In the genomic region with DNA sequence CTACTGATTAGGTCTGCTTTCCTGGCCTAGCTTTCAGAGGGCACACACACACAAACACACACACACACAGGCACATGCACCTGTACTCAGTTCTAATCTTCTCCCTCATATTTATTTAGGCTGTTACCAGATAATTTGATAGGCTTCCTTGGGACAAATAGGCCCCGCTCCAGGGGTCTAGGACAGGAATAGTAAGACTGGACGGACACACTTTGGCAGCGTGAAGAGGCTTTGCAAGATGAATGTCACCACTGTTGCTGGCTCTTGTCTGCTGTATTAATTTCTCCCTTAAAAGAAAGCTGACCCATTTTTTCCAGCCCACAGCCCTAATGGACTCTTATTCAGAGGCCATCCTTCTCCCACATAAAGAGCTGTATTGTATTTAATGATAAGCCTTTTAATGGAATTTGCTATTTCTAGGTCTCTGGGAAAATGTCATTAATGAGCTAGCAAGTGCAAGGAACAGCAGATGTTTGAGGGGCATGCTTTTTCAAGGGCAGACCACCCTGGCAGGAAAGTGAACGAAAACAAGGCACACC, we compare ENCODE assay signal across 26 cellular contexts. TPM values are rescaled to one million over a fixed set of nuclear protein-coding genes. Genes with fewer than 3 reads are reported as not detected.
"Had no signal": no experiment of that assay in that cellular context is flagged by ENCODE, and none has a peak within 500 bp of the region (broad histone marks: within the 10 kb centered on the region; RNA-seq: fewer than 3 reads in every experiment).

No MANE protein-coding gene starts in this region.

- H3K27ac ChIP-seq: heart right ventricle, left lung, lower lobe of right lung, right lobe of liver, skin epidermis, thoracic aorta, WERI-Rb-1 had no signal

- H3K27me3 Mint-ChIP-seq: activated CD4-positive, alpha-beta memory T cell treated with anti-CD3 and anti-CD28 coated beads, Interleukin-2, amount 10 ng/mL, durations not matched to agents 7 days and 5 days; activated CD4-positive, alpha-beta T cell treated with anti-CD3 and anti-CD28 coated beads, Interleukin-2, amount 10 ng/mL, durations not matched to agents 24 days and 14 days; activated naive CD8-positive, alpha-beta T cell treated with anti-CD3 and anti-CD28 coated beads, Interleukin-2, amount 50 U/mL, for 24 hours had no signal

- ATAC-seq: activated naive CD8-positive, alpha-beta T cell treated with anti-CD3 and anti-CD28 coated beads, Interleukin-2, amount 50 U/mL, for 24 hours; activated T-cell treated with anti-CD3 and anti-CD28 coated beads, Interleukin-2, amount 50 U/mL, for 4 hours; effector memory CD8-positive, alpha-beta T cell; natural killer cell; right lobe of liver; stimulated activated naive CD8-positive, alpha-beta T cell treated with anti-CD3 and anti-CD28 coated beads, Interleukin-15, Interleukin-2, amounts not matched to agents 100 U/mL and 50 U/mL, for 24 hours had no signal

- H3K4me1 ChIP-seq: heart right ventricle, left lung, lower lobe of right lung, right lobe of liver had no signal

- H3K4me3 ChIP-seq: heart right ventricle, left lung, lower lobe of right lung, right lobe of liver, skin epidermis, thoracic aorta had no signal

- H3K9me3 ChIP-seq: lower lobe of right lung, right lobe of liver, thoracic aorta had no signal

- H3K27ac Mint-ChIP-seq: activated CD4-positive, alpha-beta memory T cell treated with anti-CD3 and anti-CD28 coated beads, Interleukin-2, amount 10 ng/mL, durations not matched to agents 7 days and 5 days; activated CD4-positive, alpha-beta T cell treated with anti-CD3 and anti-CD28 coated beads, Interleukin-2, amount 10 ng/mL, durations not matched to agents 24 days and 14 days; activated naive CD8-positive, alpha-beta T cell treated with anti-CD3 and anti-CD28 coated beads, Interleukin-2, amount 50 U/mL, for 24 hours; activated T-helper 2 cell treated with anti-CD3 and anti-CD28 coated beads, Interferon-gamma antibody, Interleukin-2, Interleukin-4, amounts not matched to agents 10 μg/mL and 5 μg/mL and 100 μg/mL, durations not matched to agents 14 hours and 24 hours and 36 hours; effector memory CD8-positive, alpha-beta T cell; natural killer cell had no signal

- H3K9me3 Mint-ChIP-seq: activated CD4-positive, alpha-beta T cell treated with anti-CD3 and anti-CD28 coated beads, Interleukin-2, amount 10 ng/mL, durations not matched to agents 24 days and 14 days; activated naive CD4-positive, alpha-beta T cell treated with anti-CD3 and anti-CD28 coated beads, Interleukin-2, amount 50 U/mL, for 24 hours; activated T-cell treated with anti-CD3 and anti-CD28 coated beads, Interleukin-2, amount 50 U/mL, for 4 hours; activated T-helper 2 cell treated with anti-CD3 and anti-CD28 coated beads, Interferon-gamma antibody, Interleukin-2, Interleukin-4, amounts not matched to agents 10 μg/mL and 5 μg/mL and 100 μg/mL, durations not matched to agents 14 hours and 24 hours and 36 hours; effector memory CD8-positive, alpha-beta T cell; natural killer cell had no signal

- H3K4me1 Mint-ChIP-seq: activated CD4-positive, alpha-beta T cell treated with anti-CD3 and anti-CD28 coated beads, Interleukin-2, amount 10 ng/mL, durations not matched to agents 24 days and 14 days had no signal

- H3K27me3 ChIP-seq: left lung, right lobe of liver had no signal

- H3K4me3 Mint-ChIP-seq: activated CD4-positive, alpha-beta memory T cell treated with anti-CD3 and anti-CD28 coated beads, Interleukin-2, amount 10 ng/mL, durations not matched to agents 7 days and 5 days; activated CD4-positive, alpha-beta T cell treated with anti-CD3 and anti-CD28 coated beads, Interleukin-2, amount 10 ng/mL, durations not matched to agents 24 days and 14 days; activated naive CD4-positive, alpha-beta T cell treated with anti-CD3 and anti-CD28 coated beads, Interleukin-2, amount 50 U/mL, for 24 hours; activated naive CD8-positive, alpha-beta T cell treated with anti-CD3 and anti-CD28 coated beads, Interleukin-2, amount 50 U/mL, for 24 hours; activated T-cell treated with anti-CD3 and anti-CD28 coated beads, Interleukin-2, amount 50 U/mL, for 4 hours; effector memory CD8-positive, alpha-beta T cell; natural killer cell had no signal

- DNase-seq: activated CD4-positive, alpha-beta memory T cell treated with anti-CD3 and anti-CD28 coated beads, Interleukin-2, amount 10 ng/mL, durations not matched to agents 7 days and 5 days; activated CD4-positive, alpha-beta T cell treated with anti-CD3 and anti-CD28 coated beads, Interleukin-2, amount 10 ng/mL, durations not matched to agents 24 days and 14 days; activated CD4-positive, CD25-positive, alpha-beta regulatory T cell treated with anti-CD3 and anti-CD28 coated beads, Interleukin-2, amount 50 U/mL, for 72 hours; activated naive CD8-positive, alpha-beta T cell treated with anti-CD3 and anti-CD28 coated beads, Interleukin-2, amount 50 U/mL, for 24 hours; activated T-cell treated with anti-CD3 and anti-CD28 coated beads, Interleukin-2, amount 50 U/mL, for 4 hours; caudate nucleus; cortex of kidney; effector memory CD8-positive, alpha-beta T cell; heart right ventricle; left lung; lower lobe of right lung; natural killer cell; posterior cingulate gyrus; right lobe of liver; stimulated activated CD4-positive, alpha-beta T cell treated with anti-CD3 and anti-CD28 coated beads, Interleukin-12 subunit alpha, Interleukin-12 subunit beta, amount 100 ng/mL, for 4 hours; stimulated activated CD4-positive, alpha-beta T cell treated with anti-CD3 and anti-CD28 coated beads, Interleukin-4, amount 100 ng/mL, for 1 hour; stimulated activated naive CD8-positive, alpha-beta T cell treated with anti-CD3 and anti-CD28 coated beads, Interleukin-15, Interleukin-2, amounts not matched to agents 100 U/mL and 50 U/mL, for 24 hours; T-helper 9 cell; WERI-Rb-1 had no signal

- H3K36me3 Mint-ChIP-seq: activated naive CD4-positive, alpha-beta T cell treated with anti-CD3 and anti-CD28 coated beads, Interleukin-2, amount 50 U/mL, for 24 hours; natural killer cell had no signal

- H3K36me3 ChIP-seq: heart right ventricle, left lung, lower lobe of right lung, right lobe of liver, thoracic aorta, WERI-Rb-1 had no signal

RNA-seq across cellular contexts. Expression of a gene that starts 18.0 kb away (rescaled TPM):
- total RNA-seq: activated CD4-positive, alpha-beta memory T cell treated with anti-CD3 and anti-CD28 coated beads, Interleukin-2, amount 10 ng/mL, durations not matched to agents 7 days and 5 days; activated CD4-positive, alpha-beta T cell treated with anti-CD3 and anti-CD28 coated beads, Interleukin-2, amount 10 ng/mL, durations not matched to agents 24 days and 14 days; activated T-helper 2 cell treated with anti-CD3 and anti-CD28 coated beads, Interferon-gamma antibody, Interleukin-2, Interleukin-4, amounts not matched to agents 10 μg/mL and 5 μg/mL and 100 μg/mL, durations not matched to agents 14 hours and 24 hours and 36 hours; fibroblast of lung; fibroblast of villous mesenchyme; heart right ventricle; omental fat pad; right lobe of liver; thoracic aorta had no signal
- polyA plus RNA-seq: fibroblast of lung had no signal
